16 cellular contexts compared by ENCODE assay signal in the genomic region with DNA sequence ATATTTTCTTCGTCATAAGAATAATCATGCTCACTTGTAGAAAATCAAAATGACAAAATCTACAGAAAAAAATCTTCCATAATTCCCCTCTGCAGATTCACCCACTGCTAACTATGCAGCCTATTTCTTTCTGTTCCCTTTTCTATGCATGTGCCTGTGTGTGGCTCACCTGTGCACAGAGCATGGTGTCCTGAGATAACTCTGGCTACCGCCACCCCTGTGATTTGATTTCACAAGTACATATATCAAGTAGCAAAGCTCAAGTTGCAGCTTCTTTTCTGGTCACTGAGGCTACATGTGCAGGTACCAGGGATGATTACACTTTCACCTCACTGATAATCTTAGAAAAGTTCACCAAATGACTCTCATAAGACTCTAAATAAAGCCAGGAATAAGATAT. TPM values are rescaled to one million over a fixed set of nuclear protein-coding genes. Genes with fewer than 3 reads are reported as not detected.
"Had no signal": no experiment of that assay in that cellular context is flagged by ENCODE, and none has a peak within 500 bp of the region (broad histone marks: within the 10 kb centered on the region; RNA-seq: fewer than 3 reads in every experiment).

No MANE protein-coding gene starts in this region.

- H3K9me3 Mint-ChIP-seq: activated naive CD4-positive, alpha-beta T cell treated with anti-CD3 and anti-CD28 coated beads, Interleukin-2, amount 50 U/mL, for 72 hours; nephron progenitor cell; type B pancreatic cell had no signal

- H3K27ac ChIP-seq: breast epithelium, esophagus muscularis mucosa, sigmoid colon had no signal

- H3K27me3 ChIP-seq: breast epithelium, dorsolateral prefrontal cortex, esophagus muscularis mucosa, sigmoid colon had no signal

- DNase-seq: activated effector memory CD4-positive, alpha-beta T cell treated with anti-CD3 and anti-CD28 coated beads, Interleukin-2, amount 50 U/mL, for 16 hours; anterior cingulate cortex; dorsolateral prefrontal cortex; left colon; mucosa of descending colon; nephron progenitor cell; sigmoid colon; stimulated activated CD4-positive, alpha-beta T cell treated with anti-CD3 and anti-CD28 coated beads, Interleukin-2, amount 100 ng/mL, for 24 hours; stimulated activated naive CD4-positive, alpha-beta T cell treated with Interleukin-2 at 50 U/mL for 16 hours had no signal

- H3K27ac Mint-ChIP-seq: type B pancreatic cell had no signal

- H3K9me3 ChIP-seq: breast epithelium, esophagus muscularis mucosa, mucosa of descending colon, sigmoid colon had no signal

- H3K4me1 ChIP-seq: breast epithelium, esophagus muscularis mucosa, sigmoid colon had no signal

- H3K4me3 Mint-ChIP-seq: nephron progenitor cell, type B pancreatic cell had no signal

- H3K4me3 ChIP-seq: breast epithelium, dorsolateral prefrontal cortex, esophagus muscularis mucosa, mucosa of descending colon, sigmoid colon had no signal

- H3K27me3 Mint-ChIP-seq: type B pancreatic cell had no signal

- ATAC-seq: activated naive CD4-positive, alpha-beta T cell treated with anti-CD3 and anti-CD28 coated beads, Interleukin-2, amount 50 U/mL, for 72 hours; left colon; mucosa of descending colon; SK-N-SH treated with all-trans-retinoic acid at 6 μM for 48 hours had no signal

RNA-seq across cellular contexts. Expression of gene C9orf153, which starts 41.2 kb away (rescaled TPM):
- total RNA-seq: fibroblast of villous mesenchyme, lung microvascular endothelial cell had no signal
